ENCODE assay signal across 18 cellular contexts in genomic region chr7:157278167-157278790, GRCh38. TPM values are rescaled to one million over a fixed set of nuclear protein-coding genes. Genes with fewer than 3 reads are reported as not detected.
DNase-seq lines count a peak whose midpoint lies in the region; ATAC-seq and TF ChIP-seq lines count a peak whose summit lies in the region.
"Had no signal": no experiment of that assay in that cellular context is flagged by ENCODE, and none has a peak within 500 bp of the region (broad histone marks: within the 10 kb centered on the region; RNA-seq: fewer than 3 reads in every experiment).

No MANE protein-coding gene starts in this region.

- H3K18ac ChIP-seq in neuronal stem cell (ENCODE audit: low read length): peak overlapping the region; percentile 38

- H3K79me1 ChIP-seq in neuronal stem cell (ENCODE audit: low read depth, low read length): peaks cover 1% of the 10 kb centered on the region

- peaks cover 14% of the 10 kb centered on the region for H3K27me3 ChIP-seq in CD8-positive, alpha-beta memory T cell (ENCODE audit: insufficient read depth, low read length, poor library complexity, severe bottlenecking)
- H3K27me3 ChIP-seq in H7 (ENCODE audit: control insufficient read depth, insufficient read depth, low read length) (no peaks in the 10 kb centered on the region), neuronal stem cell (ENCODE audit: control insufficient read depth in 3 of 3, insufficient read depth in 3 of 3, low read depth in 1 of 3, low read length in 3 of 3) (no peaks in the 10 kb centered on the region)
- H3K27me3 ChIP-seq: transverse colon had no signal

- peak overlapping the region; percentile 63 for H2AK5ac ChIP-seq in neuronal stem cell (ENCODE audit: low read depth, low read length)

- no peak overlapping the region for H2BK5ac ChIP-seq in neuronal stem cell (ENCODE audit: low read length)

- H3K4me3 Mint-ChIP-seq in CD8-positive, alpha-beta memory T cell: peak overlapping the region in 5 of 7 donors; percentile 23 to 66 (median 41)
- H3K4me3 Mint-ChIP-seq in effector memory CD8-positive, alpha-beta T cell: peak overlapping the region; percentile 23 to 25
- no peak overlapping the region for H3K4me3 Mint-ChIP-seq in type B pancreatic cell
- H3K4me3 Mint-ChIP-seq: activated naive CD4-positive, alpha-beta T cell treated with anti-CD3 and anti-CD28 coated beads, Interleukin-2, amount 10 ng/mL, durations not matched to agents 7 days and 5 days; endodermal cell; H9 had no signal

- H2BK120ac ChIP-seq in neuronal stem cell (ENCODE audit: low read depth, low read length): no peak overlapping the region

- H3K14ac ChIP-seq in neuronal stem cell (ENCODE audit: low read length): no peak overlapping the region

- H3K9ac ChIP-seq in neuronal stem cell (ENCODE audit: low read depth, low read length, poor library complexity): no peak overlapping the region
- H3K9ac ChIP-seq: parathyroid adenoma had no signal

- H3K27ac Mint-ChIP-seq in CD8-positive, alpha-beta memory T cell: peak overlapping the region in 4 of 8 donors; percentile 44 to 54 (median 51)
- H3K27ac Mint-ChIP-seq in effector memory CD8-positive, alpha-beta T cell: peak overlapping the region in 1 of 2 donors; percentile 84
- no peak overlapping the region for H3K27ac Mint-ChIP-seq in type B pancreatic cell
- H3K27ac Mint-ChIP-seq: activated naive CD4-positive, alpha-beta T cell treated with anti-CD3 and anti-CD28 coated beads, Interleukin-2, amount 10 ng/mL, durations not matched to agents 7 days and 5 days; endodermal cell had no signal

- H3K36me3 Mint-ChIP-seq in CD8-positive, alpha-beta memory T cell: no peaks in the 10 kb centered on the region
- H3K36me3 Mint-ChIP-seq in effector memory CD8-positive, alpha-beta T cell (ENCODE audit: insufficient read depth): peaks cover 11% of the 10 kb centered on the region
- no peaks in the 10 kb centered on the region for H3K36me3 Mint-ChIP-seq in type B pancreatic cell
- H3K36me3 Mint-ChIP-seq: activated naive CD4-positive, alpha-beta T cell treated with anti-CD3 and anti-CD28 coated beads, Interleukin-2, amount 10 ng/mL, durations not matched to agents 7 days and 5 days had no signal

- peak overlapping the region; percentile 58 for H2BK12ac ChIP-seq in neuronal stem cell (ENCODE audit: low read length)

- no peak for DNase-seq in CD8-positive, alpha-beta memory T cell
- peak; percentile 58 for DNase-seq in H7
- no peak for DNase-seq in effector memory CD8-positive, alpha-beta T cell
- no peak for DNase-seq in neuronal stem cell (ENCODE audit: low spot score)
- DNase-seq in type B pancreatic cell (ENCODE audit: extremely low spot score, unreplicated experiment): no peak
- DNase-seq in NOMO-1 treated with dmso at 0.1 percent for 144 hours (lab: John Stamatoyannopoulos, UW; ENCODE audit: unreplicated experiment): no peak
- DNase-seq: activated CD4-positive, alpha-beta T cell treated with anti-CD3 and anti-CD28 coated beads, Interleukin-2, amount 50 U/mL, for 1 hour; stimulated activated CD4-positive, alpha-beta T cell treated with anti-CD3 and anti-CD28 coated beads, Interleukin-2, amount 100 ng/mL, for 24 hours; stimulated activated naive CD8-positive, alpha-beta T cell treated with anti-CD3 and anti-CD28 coated beads, Interleukin-15, amount 100 ng/mL, for 72 hours had no signal

- no peak overlapping the region for H3K4ac ChIP-seq in neuronal stem cell (ENCODE audit: low read length)

- WGBS in neuronal stem cell (ENCODE audit: extremely low coverage in 2 of 2, insufficient read length in 2 of 2, insufficient replicate concordance in 1 of 2), 2 donors: no CpG with 5 or more reads among the region's 11 CpGs

- peaks cover 4 to 11% of the 10 kb centered on the region in 2 donors for H3K27me3 Mint-ChIP-seq in CD8-positive, alpha-beta memory T cell
- H3K27me3 Mint-ChIP-seq in effector memory CD8-positive, alpha-beta T cell: peaks cover 6 to 11% of the 10 kb centered on the region in 2 donors
- H3K27me3 Mint-ChIP-seq in type B pancreatic cell: no peaks in the 10 kb centered on the region

- no peak overlapping the region for H3K4me2 ChIP-seq in neuronal stem cell (ENCODE audit: insufficient read depth, low read length, poor library complexity, severe bottlenecking)

- CTCF ChIA-PET in CD8-positive, alpha-beta memory T cell (lab: Charles Lee): no interaction called here

- no peak for ATAC-seq in effector memory CD8-positive, alpha-beta T cell (replicated peaks)
- no peak for ATAC-seq in HG03342 (IDR thresholded peaks at IDR 0.05; ENCODE audit: unreplicated experiment)
- ATAC-seq: stimulated activated naive CD8-positive, alpha-beta T cell treated with anti-CD3 and anti-CD28 coated beads, Interleukin-15, amount 100 ng/mL, for 72 hours had no signal

- H3K23ac ChIP-seq in neuronal stem cell (ENCODE audit: low read depth, low read length, poor library complexity): peak overlapping the region; percentile 43

- no peak for TF ChIP-seq CTCF in type B pancreatic cell (conservative IDR thresholded peaks at IDR 0.05)

- no peak overlapping the region for H2BK15ac ChIP-seq in neuronal stem cell (ENCODE audit: low read length)

- no peak overlapping the region for H2AFZ ChIP-seq in neuronal stem cell (ENCODE audit: low read length)

- no peaks in the 10 kb centered on the region for H3K36me3 ChIP-seq in CD8-positive, alpha-beta memory T cell (ENCODE audit: insufficient read depth, low read length)
- H3K36me3 ChIP-seq in H7 (replicated peaks; ENCODE audit: control insufficient read depth, insufficient read depth, low read length): no peaks in the 10 kb centered on the region
- H3K36me3 ChIP-seq in neuronal stem cell (replicated peaks in 1 of 2; ENCODE audit: control insufficient read depth in 2 of 2, insufficient read depth in 2 of 2, low read length in 2 of 2): no peaks in the 10 kb centered on the region
- H3K36me3 ChIP-seq: heart left ventricle, lower lobe of right lung, transverse colon had no signal

- POLR2A ChIA-PET in CD8-positive, alpha-beta memory T cell (lab: Charles Lee): no interaction called here

- no peaks in the 10 kb centered on the region for H3K9me3 ChIP-seq in CD8-positive, alpha-beta memory T cell (ENCODE audit: low read length)
- H3K9me3 ChIP-seq in neuronal stem cell (replicated peaks in 1 of 2; ENCODE audit: control insufficient read depth in 2 of 2, insufficient read depth in 1 of 2, low read depth in 1 of 2, low read length in 2 of 2): peaks cover 0 to 2% of the 10 kb centered on the region in 2 donors
- H3K9me3 ChIP-seq: heart left ventricle, lower lobe of right lung, transverse colon had no signal

- H3K27ac ChIP-seq in CD8-positive, alpha-beta memory T cell (ENCODE audit: low read depth, low read length): no peak overlapping the region
- no peak overlapping the region for H3K27ac ChIP-seq in neuronal stem cell (replicated peaks; ENCODE audit: low read length)
- H3K27ac ChIP-seq: parathyroid adenoma, SK-N-MC had no signal

- H3K4me3 ChIP-seq in CD8-positive, alpha-beta memory T cell (ENCODE audit: low read length): no peak overlapping the region
- no peak overlapping the region for H3K4me3 ChIP-seq in H7 (ENCODE audit: insufficient read depth, low read depth, low read length)
- no peak overlapping the region for H3K4me3 ChIP-seq in neuronal stem cell (ENCODE audit: low read length in 2 of 2)
- H3K4me3 ChIP-seq: SK-N-MC had no signal

- H3K4me1 Mint-ChIP-seq in CD8-positive, alpha-beta memory T cell: peaks cover 12 to 31% (median 23%) of the 10 kb centered on the region in 3 donors
- peaks cover 7 to 25% of the 10 kb centered on the region in 2 donors for H3K4me1 Mint-ChIP-seq in effector memory CD8-positive, alpha-beta T cell (ENCODE audit: low read depth in 2 of 2)
- peaks cover under 1% of the 10 kb centered on the region for H3K4me1 Mint-ChIP-seq in type B pancreatic cell (ENCODE audit: unreplicated experiment)

- no peak overlapping the region for H4K91ac ChIP-seq in neuronal stem cell (ENCODE audit: low read depth, low read length, poor library complexity)

- peaks cover 12% of the 10 kb centered on the region for H3K4me1 ChIP-seq in CD8-positive, alpha-beta memory T cell (ENCODE audit: insufficient read depth, low read length)
- H3K4me1 ChIP-seq in neuronal stem cell (ENCODE audit: control insufficient read depth in 2 of 2, insufficient read depth in 1 of 2, low read depth in 1 of 2, low read length in 2 of 2): no peaks in the 10 kb centered on the region
- H3K4me1 ChIP-seq: parathyroid adenoma had no signal

- no peak overlapping the region for H4K8ac ChIP-seq in neuronal stem cell (ENCODE audit: low read depth, low read length)

- H3K9me3 Mint-ChIP-seq in CD8-positive, alpha-beta memory T cell: no peaks in the 10 kb centered on the region
- no peaks in the 10 kb centered on the region for H3K9me3 Mint-ChIP-seq in effector memory CD8-positive, alpha-beta T cell
- no peaks in the 10 kb centered on the region for H3K9me3 Mint-ChIP-seq in type B pancreatic cell
- H3K9me3 Mint-ChIP-seq: activated naive CD4-positive, alpha-beta T cell treated with anti-CD3 and anti-CD28 coated beads, Interleukin-2, amount 10 ng/mL, durations not matched to agents 7 days and 5 days; endodermal cell; H9; stimulated activated naive CD8-positive, alpha-beta T cell treated with anti-CD3 and anti-CD28 coated beads, Interleukin-15, amount 100 ng/mL, for 72 hours had no signal

RNA-seq across cellular contexts. Expression of gene DNAJB6, which starts 58.5 kb away (rescaled TPM):
- 100 to 1,000 TPM; 121 to 124 TPM for total RNA-seq in CD8-positive, alpha-beta memory T cell
- polyA plus RNA-seq in CD8-positive, alpha-beta memory T cell: 147 TPM
- 206 and 230 TPM in 2 replicates for total RNA-seq in H7 (2014; rRNA removed; shearing (Covaris generic))
- 203 TPM for polyA plus RNA-seq in neuronal stem cell (2013, experiment 1 of 2)
- polyA plus RNA-seq in neuronal stem cell (2013, experiment 2 of 2): 185 TPM
- 97.2 and 107 TPM in 2 replicates for total RNA-seq in type B pancreatic cell (ENCODE audit: low replicate concordance)
